In genomic region chr7:4758791-4759190, GRCh38 we compare ENCODE assay signal across 7 cellular contexts.
"Had no signal": no experiment of that assay in that cellular context is flagged by ENCODE, and none has a peak within 500 bp of the region (broad histone marks: within the 10 kb centered on the region; RNA-seq: fewer than 3 reads in every experiment).

No MANE protein-coding gene starts in this region.

- DNase-seq: H9, HCEC 1CT, IMR-90, KBM-7 had no signal

- ATAC-seq: GM23338 had no signal

- FAIRE-seq: H1, H54 had no signal

- H3K4me2 ChIP-seq: GM23338 had no signal

- H3K4me3 ChIP-seq: GM23338 had no signal

- H2AFZ ChIP-seq: GM23338 had no signal
